Comparison of ENCODE assay signal across 29 cellular contexts in genomic region chr2:19050354-19050753, GRCh38.
"Had no signal": no experiment of that assay in that cellular context is flagged by ENCODE, and none has a peak within 500 bp of the region (broad histone marks: within the 10 kb centered on the region; RNA-seq: fewer than 3 reads in every experiment).

No MANE protein-coding gene starts in this region.

- H3K27ac Mint-ChIP-seq: activated CD4-positive, alpha-beta T cell treated with anti-CD3 and anti-CD28 coated beads for 36 hours; activated CD4-positive, alpha-beta T cell treated with anti-CD3 and anti-CD28 coated beads, Interleukin-2, amount 10 ng/mL, durations not matched to agents 7 days and 5 days; activated naive CD4-positive, alpha-beta T cell treated with anti-CD3 and anti-CD28 coated beads for 36 hours; activated naive CD4-positive, alpha-beta T cell treated with anti-CD3 and anti-CD28 coated beads, Interleukin-2, amount 50 U/mL, for 72 hours; activated T-helper 1 cell treated with anti-CD3 and anti-CD28 coated beads, Interleukin-12 subunit alpha, Interleukin-12 subunit beta, Interleukin-2, Interleukin-4 antibody, amounts not matched to agents 30 ng/mL and 10 ng/mL and 1 ng/mL, durations not matched to agents 14 hours and 24 hours and 36 hours; T-helper 1 cell treated with Interleukin-12 subunit alpha and Interleukin-12 subunit beta and Interleukin-4 antibody, amounts not matched to agents 30 μg/mL and 1 μg/mL, for 36 hours; T-helper 2 cell treated with Interferon-gamma antibody and Interleukin-4, amounts not matched to agents 5 μg/mL and 100 μg/mL, for 36 hours had no signal

- H3K27me3 Mint-ChIP-seq: activated CD4-positive, alpha-beta T cell treated with anti-CD3 and anti-CD28 coated beads for 36 hours; activated CD4-positive, alpha-beta T cell treated with anti-CD3 and anti-CD28 coated beads, Interleukin-2, amount 10 ng/mL, durations not matched to agents 7 days and 5 days had no signal

- H3K27me3 ChIP-seq: adrenal gland, body of pancreas, breast epithelium, SJSA1 had no signal

- H3K4me3 ChIP-seq: adrenal gland, body of pancreas, breast epithelium, SJSA1 had no signal

- H3K9me2 ChIP-seq: SK-N-SH had no signal

- H3K36me3 Mint-ChIP-seq: activated naive CD4-positive, alpha-beta T cell treated with anti-CD3 and anti-CD28 coated beads, Interleukin-2, amount 50 U/mL, for 72 hours had no signal

- H3K4me1 Mint-ChIP-seq: activated CD4-positive, alpha-beta T cell treated with anti-CD3 and anti-CD28 coated beads for 36 hours; activated CD4-positive, alpha-beta T cell treated with anti-CD3 and anti-CD28 coated beads, Interleukin-2, amount 10 ng/mL, durations not matched to agents 7 days and 5 days had no signal

- H3K4me3 Mint-ChIP-seq: activated CD4-positive, alpha-beta T cell treated with anti-CD3 and anti-CD28 coated beads for 36 hours; activated CD4-positive, alpha-beta T cell treated with anti-CD3 and anti-CD28 coated beads, Interleukin-2, amount 10 ng/mL, durations not matched to agents 7 days and 5 days; activated naive CD4-positive, alpha-beta T cell treated with anti-CD3 and anti-CD28 coated beads for 36 hours; activated T-cell treated with anti-CD3 and anti-CD28 coated beads, Interleukin-2, amount 50 U/mL, for 4 hours; activated T-helper 1 cell treated with anti-CD3 and anti-CD28 coated beads, Interleukin-12 subunit alpha, Interleukin-12 subunit beta, Interleukin-2, Interleukin-4 antibody, amounts not matched to agents 30 ng/mL and 10 ng/mL and 1 ng/mL, durations not matched to agents 14 hours and 24 hours and 36 hours; T-helper 1 cell treated with Interleukin-12 subunit alpha and Interleukin-12 subunit beta and Interleukin-4 antibody, amounts not matched to agents 30 μg/mL and 1 μg/mL, for 36 hours; T-helper 2 cell treated with Interferon-gamma antibody and Interleukin-4, amounts not matched to agents 5 μg/mL and 100 μg/mL, for 36 hours had no signal

- ATAC-seq: activated CD4-positive, alpha-beta T cell treated with anti-CD3 and anti-CD28 coated beads for 36 hours; activated naive CD4-positive, alpha-beta T cell treated with anti-CD3 and anti-CD28 coated beads, Interleukin-2, amount 50 U/mL, for 72 hours; activated T-cell treated with anti-CD3 and anti-CD28 coated beads, Interleukin-2, amount 50 U/mL, for 4 hours; body of pancreas; Panc1 had no signal

- DNase-seq: activated CD4-positive, alpha-beta T cell treated with anti-CD3 and anti-CD28 coated beads for 36 hours; activated CD4-positive, alpha-beta T cell treated with anti-CD3 and anti-CD28 coated beads, Interleukin-2, amount 10 ng/mL, durations not matched to agents 7 days and 5 days; activated CD4-positive, alpha-beta T cell treated with anti-CD3 and anti-CD28 coated beads, Interleukin-2, amount 50 U/mL, for 48 hours; activated CD8-positive, alpha-beta memory T cell treated with anti-CD3 and anti-CD28 coated beads, Interleukin-2, amount 50 U/mL, for 4 hours; activated gamma-delta T cell treated with Interleukin-2 at 50 U/mL for 16 hours; activated naive CD4-positive, alpha-beta T cell treated with anti-CD3 and anti-CD28 coated beads for 36 hours; activated T-cell treated with anti-CD3 and anti-CD28 coated beads for 4 hours; activated T-cell treated with anti-CD3 and anti-CD28 coated beads, Interleukin-2, amount 50 U/mL, for 4 hours; adrenal gland; body of pancreas; Karpas-422; KBM-7; NCI-H1048; NCI-H1105 treated with DMSO at 0.1 percent for 48 hours; NCI-H1436; NCI-H1694; NCI-H2029; NCI-H345; NCI-H526 treated with DMSO at 0.1 percent for 48 hours; NCI-H774; SHP77 treated with DMSO at 0.1 percent for 48 hours; SK-N-SH had no signal

- H3K9me3 ChIP-seq: adrenal gland, body of pancreas, breast epithelium, SJSA1, SK-N-SH had no signal

- H3K9me3 Mint-ChIP-seq: activated naive CD4-positive, alpha-beta T cell treated with anti-CD3 and anti-CD28 coated beads for 36 hours; activated naive CD4-positive, alpha-beta T cell treated with anti-CD3 and anti-CD28 coated beads, Interleukin-2, amount 50 U/mL, for 72 hours; activated T-cell treated with anti-CD3 and anti-CD28 coated beads, Interleukin-2, amount 50 U/mL, for 4 hours; activated T-helper 1 cell treated with anti-CD3 and anti-CD28 coated beads, Interleukin-12 subunit alpha, Interleukin-12 subunit beta, Interleukin-2, Interleukin-4 antibody, amounts not matched to agents 30 ng/mL and 10 ng/mL and 1 ng/mL, durations not matched to agents 14 hours and 24 hours and 36 hours; T-helper 1 cell treated with Interleukin-12 subunit alpha and Interleukin-12 subunit beta and Interleukin-4 antibody, amounts not matched to agents 30 μg/mL and 1 μg/mL, for 36 hours; T-helper 2 cell treated with Interferon-gamma antibody and Interleukin-4, amounts not matched to agents 5 μg/mL and 100 μg/mL, for 36 hours had no signal

- H3K4me2 ChIP-seq: SK-N-SH had no signal

- H3K27ac ChIP-seq: adrenal gland, body of pancreas, breast epithelium, SJSA1 had no signal

- H3K36me3 ChIP-seq: adrenal gland, breast epithelium, SJSA1 had no signal

- H3K4me1 ChIP-seq: adrenal gland, breast epithelium had no signal
